8 cellular contexts compared by ENCODE assay signal in genomic region chr22:23894710-23895598, GRCh38. TPM values are rescaled to one million over a fixed set of nuclear protein-coding genes. Genes with fewer than 3 reads are reported as not detected.
DNase-seq lines count a peak whose midpoint lies in the region; ATAC-seq, FAIRE-seq and TF ChIP-seq lines count a peak whose summit lies in the region.

No MANE protein-coding gene starts in this region.

- no peak; a peak in 1 of 3 replicates for TF ChIP-seq POLR2A in H1 (IDR thresholded peaks at IDR 0.05; ENCODE audit: control extremely low read depth in 1 of 2, low read depth in 2 of 2, low read length in 2 of 2)

- intact Hi-C loops in A673 (cut with micrococcal nuclease; ENCODE audit: unreplicated experiment), result no loop called here

- H4K8ac ChIP-seq in H1 (ENCODE audit: extremely low read depth, insufficient read depth, low read length) (peak overlapping the region; percentile 97), mesendoderm (ENCODE audit: low read depth, low read length) (no peak overlapping the region)

- H3K23me2 ChIP-seq in H1 (ENCODE audit: low read depth, low read length), result peaks cover 6% of the 10 kb centered on the region

- TSS peak; percentile 89 for BruUV-seq in A673 (replicated peaks; lab: Mats Ljungman, UMichigan)

- H3K4me2 ChIP-seq in H1 (ENCODE audit: insufficient read depth in 1 of 2, low read depth in 2 of 2, low read length in 2 of 2) (peak overlapping the region; percentile 58 to 86), mesendoderm (ENCODE audit: low read length) (peak overlapping the region; percentile 62)

- TF ChIP-seq RAD21 in H1 (IDR thresholded peaks at IDR 0.05 in 1 of 2, conservative IDR thresholded peaks at IDR 0.05 in 1 of 2; ENCODE audit: low read depth in 2 of 2, low read length in 2 of 2), result peak; percentile 23 to 40; a peak in 3 of 4 replicates

- H3K18ac ChIP-seq in H1 (ENCODE audit: extremely low read depth, low read length) (peak overlapping the region; percentile 99), mesendoderm (ENCODE audit: low read length) (peak overlapping the region; percentile 93)

- H3K36me3 ChIP-seq in A673 (ENCODE audit: insufficient read depth, low read length, poor library complexity, severe bottlenecking) (peaks cover 22% of the 10 kb centered on the region), H1 (ENCODE audit: control insufficient read depth in 2 of 4, insufficient read depth in 4 of 4, low read length in 3 of 4) (peaks cover 14 to 20% (median 18%) of the 10 kb centered on the region in 4 experiments), mesendoderm (ENCODE audit: control insufficient read depth, insufficient read depth, low read length) (peaks cover 10% of the 10 kb centered on the region)

- H3K14ac ChIP-seq in H1 (ENCODE audit: insufficient read length), result no peak overlapping the region

- CTCF ChIA-PET in A673 (lab: Charles Lee), result interaction anchor here (0.8 to 0.9 kb wide), 3 partner anchors 29 to 36 kb away, joined by 3 to 5 read pairs (median 3); no protein-coding TSS in a partner anchor
- CTCF ChIA-PET in H1 (lab: Charles Lee; ENCODE audit: partially characterized antibody), result interaction anchor here (0.6 to 3.1 kb wide), 15 partner anchors 9 to 142 kb away, joined by 3 to 19 read pairs (median 4); partner anchors contain the start of gene SLC2A11

- H2BK5ac ChIP-seq in H1 (ENCODE audit: low read depth, low read length) (peak overlapping the region; percentile 97), mesendoderm (ENCODE audit: low read length) (peak overlapping the region; percentile 79)

- H3K4ac ChIP-seq in H1 (replicated peaks; ENCODE audit: insufficient read length, low read depth, low read length) (peak overlapping the region; percentile 91), mesendoderm (ENCODE audit: low read depth, low read length) (peak overlapping the region; percentile 96)

- no peaks in the 10 kb centered on the region for H3K9me3 ChIP-seq in A673 (ENCODE audit: low read depth, low read length, poor library complexity, severe bottlenecking)
- H3K9me3 ChIP-seq in H1 (ENCODE audit: insufficient read depth in 2 of 2, low read depth in 1 of 2, low read length in 1 of 2), result peaks cover 7 to 9% of the 10 kb centered on the region in 2 experiments; a peak in 2 of 4 replicates

- H3K27me3 ChIP-seq in A673 (replicated peaks; ENCODE audit: insufficient read depth, low read depth, low read length, poor library complexity) (no peaks in the 10 kb centered on the region), H1 (replicated peaks in 1 of 4; ENCODE audit: control insufficient read depth in 3 of 4, extremely low read depth in 1 of 4, insufficient read depth in 3 of 4, low read length in 3 of 4) (peaks cover 0 to 3% (median 1%) of the 10 kb centered on the region in 4 experiments; a peak in 2 of 7 replicates), mesendoderm (ENCODE audit: insufficient read depth, low read length, poor library complexity) (no peaks in the 10 kb centered on the region)

- H3K79me1 ChIP-seq in H1 (ENCODE audit: low read depth, low read length) (no peaks in the 10 kb centered on the region; the same call in none of the 2 replicates), mesendoderm (ENCODE audit: low read length) (peaks cover 14% of the 10 kb centered on the region)

- POLR2A ChIA-PET in A673 (lab: Charles Lee; ENCODE audit: low non-redundant PET) (interaction anchor here (0.6 kb wide), 1 partner anchor 682 kb away, joined by 4 read pairs; no protein-coding TSS in a partner anchor), H1 (lab: Charles Lee; ENCODE audit: partially characterized antibody) (interaction anchor here (0.7 to 3.0 kb wide), 22 partner anchors 9 to 351 kb away, joined by 3 to 31 read pairs (median 5); partner anchors contain the start of genes SLC2A11 and SUSD2)

- no peak overlapping the region for H2BK20ac ChIP-seq in H1 (ENCODE audit: low read length)

- H3K4me1 ChIP-seq in A673 (ENCODE audit: insufficient read depth, low read length, poor library complexity, severe bottlenecking), result peaks cover 14% of the 10 kb centered on the region
- peaks cover 9 to 34% (median 15%) of the 10 kb centered on the region in 4 experiments for H3K4me1 ChIP-seq in H1 (replicated peaks in 1 of 4; ENCODE audit: control insufficient read depth in 3 of 4, insufficient read depth in 4 of 4, low read length in 3 of 4)
- peaks cover 10% of the 10 kb centered on the region for H3K4me1 ChIP-seq in mesendoderm (ENCODE audit: control insufficient read depth, low read depth, low read length)

- H3K9ac ChIP-seq in H1 (replicated peaks in 1 of 4; ENCODE audit: extremely low read depth in 1 of 4, low read depth in 3 of 4, low read length in 3 of 4), result peak overlapping the region; percentile 51 to 95 (median 90)
- H3K9ac ChIP-seq in mesendoderm (ENCODE audit: low read length), result peak overlapping the region; percentile 95

- peaks cover 0 to 7% of the 10 kb centered on the region in 2 experiments; a peak in 1 of 4 replicates for H3K79me2 ChIP-seq in H1 (ENCODE audit: control insufficient read depth in 1 of 2, insufficient read depth in 2 of 2, low read length in 2 of 2)
- peaks cover 16% of the 10 kb centered on the region for H3K79me2 ChIP-seq in mesendoderm (ENCODE audit: control insufficient read depth, insufficient read depth, low read length)

- H3K4me3 ChIP-seq in A673 (ENCODE audit: low read depth, low read length, poor library complexity, severe bottlenecking) (peak overlapping the region; percentile 96), H1 (ENCODE audit: extremely low read depth in 1 of 4, insufficient read depth in 2 of 4, low read depth in 3 of 4, low read length in 4 of 4) (peak overlapping the region; percentile 72 to 91 (median 81)), mesendoderm (ENCODE audit: low read length) (peak overlapping the region; percentile 94)

- WGBS in H1 (ENCODE audit: extremely low coverage in 1 of 2, insufficient coverage in 1 of 2, insufficient read length in 1 of 2, insufficient replicate concordance in 2 of 2, low coverage in 1 of 2, low lambda C conversion rate in 2 of 2, missing lambda C conversion rate in 1 of 2), 2 experiments, result 2% methylated on average over 50 of the region's 79 CpGs; no CpG with 5 or more reads in 1 of the 2 experiments
- no CpG with 5 or more reads among the region's 79 CpGs for WGBS in mesendoderm (ENCODE audit: extremely low coverage, insufficient coverage, low lambda C conversion rate)

- TF ChIP-seq CTCF in A673 (conservative IDR thresholded peaks at IDR 0.05; ENCODE audit: low read depth, low read length), result peak; percentile 51
- TF ChIP-seq CTCF in H1 (IDR thresholded peaks at IDR 0.05; ENCODE audit: control extremely low read depth in 1 of 3, insufficient read depth in 1 of 3, low read depth in 1 of 3, low read length in 3 of 3), result peak; percentile 55 to 76 (median 72)

- H4K91ac ChIP-seq in H1 (replicated peaks; ENCODE audit: insufficient read length, low read length), result peak overlapping the region; percentile 90

- no peak overlapping the region for H2AK5ac ChIP-seq in H1 (ENCODE audit: low read depth, low read length)
- H2AK5ac ChIP-seq in mesendoderm (ENCODE audit: low read length), result no peak overlapping the region

- DNase-seq in A673 (ENCODE audit: low spot score) (peak; percentile 85), NCI-H82 treated with DMSO at 0.1 percent for 48 hours (lab: John Stamatoyannopoulos, UW; ENCODE audit: unreplicated experiment) (peak; percentile 12), H1 (ENCODE audit: low read depth in 1 of 2, low spot score in 2 of 2) (peak in 1 of 2 experiments; percentile 83), mesendoderm (peak; percentile 92)
- peak; percentile 86 for DNase-seq in activated CD8-positive, alpha-beta memory T cell treated with anti-CD3 and anti-CD28 coated beads for 24 hours
- peak; percentile 39 for DNase-seq in stimulated activated CD8-positive, alpha-beta memory T cell treated with anti-CD3 and anti-CD28 coated beads, Interleukin-15, amount 100 ng/mL, for 24 hours (ENCODE audit: low read depth)

- FAIRE-seq in H1 (lab: Jason Lieb, UNC), result no peak

- H2BK12ac ChIP-seq in H1 (ENCODE audit: low read depth, low read length), result no peak overlapping the region

- peaks cover 5 to 11% of the 10 kb centered on the region in 2 experiments for H4K20me1 ChIP-seq in H1 (replicated peaks in 1 of 2; ENCODE audit: control insufficient read depth in 1 of 2, insufficient read depth in 2 of 2, low read length in 2 of 2)

- H3K56ac ChIP-seq in H1 (replicated peaks; ENCODE audit: insufficient read length, low read depth, low read length) (peak overlapping the region; percentile 94), mesendoderm (ENCODE audit: low read length) (peak overlapping the region; percentile 100)

- H2AFZ ChIP-seq in H1 (ENCODE audit: low read length), result no peak overlapping the region

- no peak overlapping the region for H3K23ac ChIP-seq in H1 (ENCODE audit: insufficient read length)
- peak overlapping the region; percentile 82 for H3K23ac ChIP-seq in mesendoderm (ENCODE audit: low read length)

- H4K5ac ChIP-seq in H1 (ENCODE audit: insufficient read length, low read depth, low read length) (peak overlapping the region; percentile 93), mesendoderm (ENCODE audit: low read length) (no peak overlapping the region)

- no peak for TF ChIP-seq EP300 in H1 (IDR thresholded peaks at IDR 0.05; ENCODE audit: borderline replicate concordance in 1 of 2, low read depth in 2 of 2, low read length in 2 of 2)

- H2BK15ac ChIP-seq in H1 (ENCODE audit: low read length) (no peak overlapping the region), mesendoderm (replicated peaks; ENCODE audit: low read depth) (no peak overlapping the region)

- H2BK120ac ChIP-seq in H1 (replicated peaks; ENCODE audit: low read depth, low read length), result no peak overlapping the region
- H2BK120ac ChIP-seq in mesendoderm (ENCODE audit: low read depth, low read length), result peak overlapping the region; percentile 30

- H3K27ac ChIP-seq in A673 (ENCODE audit: low read depth, low read length, poor library complexity, severe bottlenecking), result peak overlapping the region; percentile 95
- peak overlapping the region; percentile 94 for H3K27ac ChIP-seq in H1 (ENCODE audit: low read depth, low read length)
- H3K27ac ChIP-seq in mesendoderm (ENCODE audit: low read depth, low read length), result peak overlapping the region; percentile 95

- ATAC-seq in GM18867 (IDR thresholded peaks at IDR 0.05; ENCODE audit: unreplicated experiment) (peak; percentile 33), HG03442 (IDR thresholded peaks at IDR 0.05; ENCODE audit: unreplicated experiment) (peak; percentile 20)

RNA-seq across cellular contexts. Expression of gene MIF, which starts 0.8 kb away (rescaled TPM):
- total RNA-seq in A673 (2021), result 802 and 864 TPM in 2 replicates
- 1,082 and 1,119 TPM in 2 replicates for total RNA-seq in H1 (2021; fragmentation: NEBNext Ultra II Directional; extraction: Animal tissue kit (Norgen Biotek cat#: 25700))
- 1,870 and 2,008 TPM in 2 replicates for polyA plus RNA-seq in H1 (2011; rRNA removed)
- 1,234 TPM for polyA plus RNA-seq in H1 (2011; cell fraction: cytosol; rRNA removed)
- 854 TPM for polyA plus RNA-seq in H1 (2011; cell fraction: nucleus; rRNA removed)
- polyA plus RNA-seq in H1 (2012, experiment 1 of 2), result 481 to 1,182 TPM (median 1,056 TPM) in 4 replicates
- 1,334 TPM for polyA plus RNA-seq in H1 (2012, experiment 2 of 2)
- polyA plus RNA-seq in H1 (2013, experiment 1 of 2), result 1,822 TPM
- 1,703 TPM for polyA plus RNA-seq in H1 (2013, experiment 2 of 2)
- polyA minus RNA-seq in H1 (2011; rRNA and poly(A)+ RNA removed), result 45.6 and 50.1 TPM in 2 replicates
- polyA minus RNA-seq in H1 (2011; cell fraction: cytosol; rRNA and poly(A)+ RNA removed), result 631 TPM
- 307 TPM for polyA minus RNA-seq in H1 (2011; cell fraction: nucleus; rRNA and poly(A)+ RNA removed)
- polyA plus RNA-seq in mesendoderm (2013, experiment 1 of 2), result 1,526 TPM
- polyA plus RNA-seq in mesendoderm (2013, experiment 2 of 2), result 1,516 TPM

RNA-seq across cellular contexts. Expression of gene SLC2A11, which starts 37.3 kb away (rescaled TPM):
- total RNA-seq in A673 (2021), result 4.9 and 6.2 TPM in 2 replicates
- 12.5 and 13.2 TPM in 2 replicates for total RNA-seq in H1 (2021; fragmentation: NEBNext Ultra II Directional; extraction: Animal tissue kit (Norgen Biotek cat#: 25700))
- 9.1 and 10.7 TPM in 2 replicates for polyA plus RNA-seq in H1 (2011; rRNA removed)
- 16.2 TPM for polyA plus RNA-seq in H1 (2011; cell fraction: cytosol; rRNA removed)
- 32.5 TPM for polyA plus RNA-seq in H1 (2011; cell fraction: nucleus; rRNA removed)
- 12.7 to 19.4 TPM (median 16.1 TPM) in 4 replicates for polyA plus RNA-seq in H1 (2012, experiment 1 of 2)
- polyA plus RNA-seq in H1 (2012, experiment 2 of 2), result 9.7 TPM
- polyA plus RNA-seq in H1 (2013, experiment 1 of 2), result 14.1 TPM
- 12.3 TPM for polyA plus RNA-seq in H1 (2013, experiment 2 of 2)
- 16.2 and 25.1 TPM in 2 replicates for polyA minus RNA-seq in H1 (2011; rRNA and poly(A)+ RNA removed)
- 5.9 TPM for polyA minus RNA-seq in H1 (2011; cell fraction: cytosol; rRNA and poly(A)+ RNA removed)
- polyA minus RNA-seq in H1 (2011; cell fraction: nucleus; rRNA and poly(A)+ RNA removed), result 20.7 TPM
- polyA plus RNA-seq in mesendoderm (2013, experiment 1 of 2), result 7.2 TPM
- polyA plus RNA-seq in mesendoderm (2013, experiment 2 of 2), result 7.5 TPM

RNA-seq across cellular contexts. Expression of gene DERL3, which starts 56.1 kb away (rescaled TPM):
- total RNA-seq in A673 (2021), result 1.5 and 2.0 TPM in 2 replicates
- total RNA-seq in H1 (2021; fragmentation: NEBNext Ultra II Directional; extraction: Animal tissue kit (Norgen Biotek cat#: 25700)), result 8.7 and 9.9 TPM in 2 replicates
- 19.5 and 27.8 TPM in 2 replicates for polyA plus RNA-seq in H1 (2011; rRNA removed)
- 18.7 TPM for polyA plus RNA-seq in H1 (2011; cell fraction: cytosol; rRNA removed)
- polyA plus RNA-seq in H1 (2011; cell fraction: nucleus; rRNA removed), result 46.9 TPM
- 6.7 to 16.6 TPM (median 12.9 TPM) in 4 replicates for polyA plus RNA-seq in H1 (2012, experiment 1 of 2)
- 14.4 TPM for polyA plus RNA-seq in H1 (2012, experiment 2 of 2)
- 20.0 TPM for polyA plus RNA-seq in H1 (2013, experiment 1 of 2)
- 21.0 TPM for polyA plus RNA-seq in H1 (2013, experiment 2 of 2)
- polyA minus RNA-seq in H1 (2011; rRNA and poly(A)+ RNA removed), result 4.5 and 5.2 TPM in 2 replicates
- polyA minus RNA-seq in H1 (2011; cell fraction: cytosol; rRNA and poly(A)+ RNA removed), result 4.6 TPM
- 6.7 TPM for polyA minus RNA-seq in H1 (2011; cell fraction: nucleus; rRNA and poly(A)+ RNA removed)
- 7.4 TPM for polyA plus RNA-seq in mesendoderm (2013, experiment 1 of 2)
- polyA plus RNA-seq in mesendoderm (2013, experiment 2 of 2), result 6.6 TPM
